Comparison of ENCODE assay signal across 9 cellular contexts in genomic region chr12:107126688-107127481, GRCh38. TPM values are rescaled to one million over a fixed set of nuclear protein-coding genes. Genes with fewer than 3 reads are reported as not detected.
DNase-seq lines count a peak whose midpoint lies in the region; ATAC-seq and TF ChIP-seq lines count a peak whose summit lies in the region.
"Had no signal": no experiment of that assay in that cellular context is flagged by ENCODE, and none has a peak within 500 bp of the region (broad histone marks: within the 10 kb centered on the region; RNA-seq: fewer than 3 reads in every experiment).

No MANE protein-coding gene starts in this region.

- DNase-seq in COR-L47 (lab: John Stamatoyannopoulos, UW): peak; percentile 52
- DNase-seq in RPMI7951 (ENCODE audit: low read depth): peak; percentile 7
- no peak for DNase-seq in foreskin keratinocyte
- no peak for DNase-seq in Right ventricle myocardium inferior (ENCODE audit: missing footprints)
- no peak for DNase-seq in stimulated activated CD8-positive, alpha-beta memory T cell treated with anti-CD3 and anti-CD28 coated beads, Interleukin-4, amount 100 ng/mL, for 48 hours

- TF ChIP-seq RAD21 in Ishikawa (IDR thresholded peaks at IDR 0.05; ENCODE audit: low read depth): peak; percentile 19; the same call in 1 of the 2 replicates

- no peak for TF ChIP-seq EP300 in Ishikawa (IDR thresholded peaks at IDR 0.05; ENCODE audit: borderline replicate concordance)

- intact Hi-C loops in Right ventricle myocardium inferior (cut with DNase I): no loop called here

- H3K27me3 ChIP-seq in foreskin keratinocyte: peaks cover 26% of the 10 kb centered on the region

- no peaks in the 10 kb centered on the region for H3K4me1 ChIP-seq in foreskin keratinocyte

- no peak overlapping the region for H3K27ac ChIP-seq in foreskin keratinocyte
- H3K27ac ChIP-seq: KMS-11 had no signal

- ATAC-seq in foreskin keratinocyte (peak; percentile 34), GM21360 (IDR thresholded peaks at IDR 0.05; ENCODE audit: unreplicated experiment) (no peak), HG03135 (IDR thresholded peaks at IDR 0.05; ENCODE audit: unreplicated experiment) (no peak), Right ventricle myocardium inferior (no peak)

- TF ChIP-seq CTCF in foreskin keratinocyte (conservative IDR thresholded peaks at IDR 0.05): peak; percentile 67

TF ChIP-seq in Ishikawa, 13 proteins besides CTCF, POLR2A, EP300 and RAD21:
- TF ChIP-seq CREB1 (IDR thresholded peaks at IDR 0.05; ENCODE audit: low read depth) (no peak), TAF1 (IDR thresholded peaks at IDR 0.05; ENCODE audit: low read depth) (no peak), FOXM1 (IDR thresholded peaks at IDR 0.05; ENCODE audit: borderline replicate concordance, low read depth) (no peak), NFIC (IDR thresholded peaks at IDR 0.05) (no peak), USF1 (IDR thresholded peaks at IDR 0.05) (no peak), CEBPB (IDR thresholded peaks at IDR 0.05) (no peak), MAX (IDR thresholded peaks at IDR 0.05) (no peak), TCF12 (IDR thresholded peaks at IDR 0.05; ENCODE audit: low read depth) (no peak), YY1 (IDR thresholded peaks at IDR 0.05; ENCODE audit: low read depth) (no peak), ZBTB7A (IDR thresholded peaks at IDR 0.05; ENCODE audit: low read depth) (no peak)

RNA-seq across cellular contexts. Expression of gene CRY1, which starts 33.5 kb away (rescaled TPM):
- 17.2 and 18.2 TPM in 2 replicates for total RNA-seq in RPMI7951 (2014; rRNA removed; shearing (Covaris generic))
- total RNA-seq in foreskin keratinocyte (8.6 and 12.0 TPM in 2 replicates), Right ventricle myocardium inferior (7.4 TPM)
- polyA plus RNA-seq in foreskin keratinocyte: 3.6 and 5.5 TPM in 2 replicates

Comparison
In these comparisons a context has a peak if more than half of its experiments do, and no peak if none do; other contexts are left out.
1. DNase-seq: peak in COR-L47 (single experiment) and RPMI7951 (single experiment); none in foreskin keratinocyte (0 of 2), Right ventricle myocardium inferior (single experiment) and stimulated activated CD8-positive, alpha-beta memory T cell treated with anti-CD3 and anti-CD28 coated beads, Interleukin-4, amount 100 ng/mL, for 48 hours (single experiment).